ENCODE assay signal across 25 cellular contexts in the genomic region with DNA sequence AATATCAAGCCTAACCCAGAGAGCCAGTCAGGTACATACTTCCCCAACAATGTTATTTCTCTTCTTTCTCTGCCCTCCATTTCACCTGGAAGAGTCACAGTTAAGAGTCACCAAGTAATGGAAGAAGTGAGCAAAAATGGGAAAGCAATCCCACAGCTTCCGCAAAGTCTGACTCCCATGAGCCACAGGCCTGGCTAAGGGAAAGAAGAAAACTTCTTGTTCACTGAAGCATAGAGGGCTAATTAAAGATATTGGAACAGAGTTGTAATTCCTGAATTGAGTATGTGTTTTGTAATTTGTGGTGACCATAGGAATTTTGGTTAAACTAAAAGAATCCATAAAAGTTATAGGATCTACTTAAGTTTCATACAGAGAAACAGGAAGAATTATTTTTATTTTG.
"Had no signal": no experiment of that assay in that cellular context is flagged by ENCODE, and none has a peak within 500 bp of the region (broad histone marks: within the 10 kb centered on the region; RNA-seq: fewer than 3 reads in every experiment).

No MANE protein-coding gene starts in this region.

- H3K36me3 Mint-ChIP-seq: activated naive CD8-positive, alpha-beta T cell treated with anti-CD3 and anti-CD28 coated beads, Interleukin-2, amount 10 ng/mL, durations not matched to agents 7 days and 5 days had no signal

- H3K36me3 ChIP-seq: ascending aorta, breast epithelium, SJSA1 had no signal

- H3K9me3 Mint-ChIP-seq: activated naive CD8-positive, alpha-beta T cell treated with anti-CD3 and anti-CD28 coated beads, Interleukin-2, amount 10 ng/mL, durations not matched to agents 7 days and 5 days had no signal

- H3K4me1 Mint-ChIP-seq: activated naive CD8-positive, alpha-beta T cell treated with anti-CD3 and anti-CD28 coated beads, Interleukin-2, amount 10 ng/mL, durations not matched to agents 7 days and 5 days had no signal

- H3K27ac Mint-ChIP-seq: activated CD8-positive, alpha-beta T cell treated with anti-CD3 and anti-CD28 coated beads for 36 hours; activated naive CD8-positive, alpha-beta T cell treated with anti-CD3 and anti-CD28 coated beads, Interleukin-2, amount 10 ng/mL, durations not matched to agents 7 days and 5 days; activated T-cell treated with anti-CD3 and anti-CD28 coated beads, Interleukin-2, amount 50 U/mL, for 72 hours; activated T-helper 2 cell treated with anti-CD3 and anti-CD28 coated beads, Interferon-gamma antibody, Interleukin-2, Interleukin-4, amounts not matched to agents 10 μg/mL and 5 μg/mL and 100 μg/mL, durations not matched to agents 14 hours and 24 hours and 36 hours; T-helper 1 cell treated with Interleukin-12 subunit alpha and Interleukin-12 subunit beta and Interleukin-4 antibody, amounts not matched to agents 30 μg/mL and 1 μg/mL, for 36 hours had no signal

- DNase-seq: activated CD4-positive, alpha-beta T cell treated with anti-CD3 and anti-CD28 coated beads for 4 hours; activated CD8-positive, alpha-beta memory T cell treated with anti-CD3 and anti-CD28 coated beads, Interleukin-2, amount 50 U/mL, for 4 hours; activated CD8-positive, alpha-beta T cell treated with anti-CD3 and anti-CD28 coated beads for 36 hours; activated gamma-delta T cell treated with Interleukin-2 at 50 U/mL for 16 hours; activated naive CD4-positive, alpha-beta T cell treated with anti-CD3 and anti-CD28 coated beads, Interleukin-2, amount 50 U/mL, for 16 hours; activated naive CD8-positive, alpha-beta T cell treated with anti-CD3 and anti-CD28 coated beads, Interleukin-2, amount 10 ng/mL, durations not matched to agents 7 days and 5 days; activated T-cell treated with anti-CD3 and anti-CD28 coated beads, Interleukin-2, amount 50 U/mL, for 72 hours; caudate nucleus; IMR-90; KBM-7; NCI-H1048; NCI-H1930; NCI-H2171; NCI-H2227 treated with DMSO at 0.1 percent for 48 hours; NCI-H526; NCI-H82; Right ventricle myocardium superior had no signal

- H3K27ac ChIP-seq: ascending aorta, breast epithelium, RWPE1, SJSA1 had no signal

- H3K4me1 ChIP-seq: ascending aorta, breast epithelium, SJSA1 had no signal

- H3K27me3 ChIP-seq: ascending aorta, breast epithelium, SJSA1 had no signal

- H3K4me3 ChIP-seq: ascending aorta, breast epithelium, SJSA1 had no signal

- ATAC-seq: activated CD4-positive, CD25-positive, alpha-beta regulatory T cell treated with anti-CD3 and anti-CD28 coated beads, Interleukin-2, amount 50 U/mL, for 24 hours; activated CD8-positive, alpha-beta T cell treated with anti-CD3 and anti-CD28 coated beads for 36 hours; activated T-cell treated with anti-CD3 and anti-CD28 coated beads, Interleukin-2, amount 50 U/mL, for 72 hours; SK-N-SH treated with all-trans-retinoic acid at 6 μM for 48 hours had no signal

- H3K4me3 Mint-ChIP-seq: activated CD8-positive, alpha-beta T cell treated with anti-CD3 and anti-CD28 coated beads for 36 hours; activated naive CD8-positive, alpha-beta T cell treated with anti-CD3 and anti-CD28 coated beads, Interleukin-2, amount 10 ng/mL, durations not matched to agents 7 days and 5 days; activated T-cell treated with anti-CD3 and anti-CD28 coated beads, Interleukin-2, amount 50 U/mL, for 72 hours; T-helper 1 cell treated with Interleukin-12 subunit alpha and Interleukin-12 subunit beta and Interleukin-4 antibody, amounts not matched to agents 30 μg/mL and 1 μg/mL, for 36 hours had no signal

- H3K27me3 Mint-ChIP-seq: activated CD8-positive, alpha-beta T cell treated with anti-CD3 and anti-CD28 coated beads for 36 hours; activated naive CD8-positive, alpha-beta T cell treated with anti-CD3 and anti-CD28 coated beads, Interleukin-2, amount 10 ng/mL, durations not matched to agents 7 days and 5 days had no signal

- H3K9me3 ChIP-seq: ascending aorta, breast epithelium, SJSA1 had no signal
